Comparison of ENCODE assay signal across 1 cellular context in the genomic region with DNA sequence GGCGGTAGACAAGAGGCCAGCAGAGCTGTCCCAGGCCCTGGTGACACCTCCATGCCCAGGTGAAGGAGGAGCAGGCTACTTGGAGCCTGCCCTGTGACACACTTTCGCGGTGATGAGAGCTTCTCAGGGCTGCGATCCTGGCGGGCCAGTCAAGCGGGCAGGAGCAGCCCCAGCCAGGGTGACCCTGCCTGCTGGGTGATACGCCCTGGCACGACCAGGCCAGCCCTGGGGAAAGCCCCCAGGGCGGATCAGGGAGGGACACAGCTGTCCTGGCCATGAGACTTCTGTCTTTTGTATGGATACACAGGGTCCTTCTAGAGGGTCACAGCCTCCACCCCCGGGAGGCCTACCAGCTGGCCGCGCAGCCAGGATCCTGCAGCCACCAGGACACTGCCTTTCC.
TF ChIP-seq lines count a peak whose summit lies in the region.

No MANE protein-coding gene starts in this region.

TF ChIP-seq in H1, 55 proteins besides CTCF, POLR2A, EP300 and RAD21:
- no peak for TF ChIP-seq MAX (IDR thresholded peaks at IDR 0.05)
- TF ChIP-seq RNF2 (IDR thresholded peaks at IDR 0.05; ENCODE audit: borderline replicate concordance, low read depth, low read length, missing control alignments, poor library complexity, severe bottlenecking), result no peak
- no peak for TF ChIP-seq SIX5 (IDR thresholded peaks at IDR 0.05; ENCODE audit: low read depth, low read length)
- TF ChIP-seq SRF (IDR thresholded peaks at IDR 0.05; ENCODE audit: low read depth, low read length), result no peak
- TF ChIP-seq GABPA (IDR thresholded peaks at IDR 0.05; ENCODE audit: borderline replicate concordance, insufficient read depth, low read length), result no peak
- no peak for TF ChIP-seq USF2 (IDR thresholded peaks at IDR 0.05; ENCODE audit: low read length)
- no peak for TF ChIP-seq KDM1A (IDR thresholded peaks at IDR 0.05; ENCODE audit: borderline replicate concordance, low read length)
- TF ChIP-seq KDM5A (IDR thresholded peaks at IDR 0.05; ENCODE audit: low read length), result no peak
- no peak for TF ChIP-seq SIN3A (conservative IDR thresholded peaks at IDR 0.05 in 1 of 2, IDR thresholded peaks at IDR 0.05 in 1 of 2; ENCODE audit: low read depth in 1 of 2, low read length in 2 of 2)
- no peak for TF ChIP-seq EGR1 (IDR thresholded peaks at IDR 0.05; ENCODE audit: borderline replicate concordance, low read depth, low read length)
- no peak for TF ChIP-seq TCF12 (IDR thresholded peaks at IDR 0.05; ENCODE audit: low read depth, low read length)
- TF ChIP-seq RXRA (IDR thresholded peaks at IDR 0.05; ENCODE audit: insufficient read depth, low read depth, low read length), result no peak
- no peak for TF ChIP-seq SUZ12 (IDR thresholded peaks at IDR 0.05; ENCODE audit: low read length)
- no peak for TF ChIP-seq GTF2F1 (IDR thresholded peaks at IDR 0.05; ENCODE audit: borderline replicate concordance, low read depth, low read length)
- no peak for TF ChIP-seq POLR2AphosphoS5 (IDR thresholded peaks at IDR 0.05; ENCODE audit: low read depth, low read length)
- no peak for TF ChIP-seq NRF1 (IDR thresholded peaks at IDR 0.05; ENCODE audit: low read depth, low read length)
- TF ChIP-seq, protein P1, sequence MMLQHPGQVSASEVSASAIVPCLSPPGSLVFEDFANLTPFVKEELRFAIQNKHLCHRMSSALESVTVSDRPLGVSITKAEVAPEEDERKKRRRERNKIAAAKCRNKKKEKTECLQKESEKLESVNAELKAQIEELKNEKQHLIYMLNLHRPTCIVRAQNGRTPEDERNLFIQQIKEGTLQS (IDR thresholded peaks at IDR 0.05; ENCODE audit: insufficient read depth, low read depth, low read length), result no peak
